11 cellular contexts compared by ENCODE assay signal in the genomic region with DNA sequence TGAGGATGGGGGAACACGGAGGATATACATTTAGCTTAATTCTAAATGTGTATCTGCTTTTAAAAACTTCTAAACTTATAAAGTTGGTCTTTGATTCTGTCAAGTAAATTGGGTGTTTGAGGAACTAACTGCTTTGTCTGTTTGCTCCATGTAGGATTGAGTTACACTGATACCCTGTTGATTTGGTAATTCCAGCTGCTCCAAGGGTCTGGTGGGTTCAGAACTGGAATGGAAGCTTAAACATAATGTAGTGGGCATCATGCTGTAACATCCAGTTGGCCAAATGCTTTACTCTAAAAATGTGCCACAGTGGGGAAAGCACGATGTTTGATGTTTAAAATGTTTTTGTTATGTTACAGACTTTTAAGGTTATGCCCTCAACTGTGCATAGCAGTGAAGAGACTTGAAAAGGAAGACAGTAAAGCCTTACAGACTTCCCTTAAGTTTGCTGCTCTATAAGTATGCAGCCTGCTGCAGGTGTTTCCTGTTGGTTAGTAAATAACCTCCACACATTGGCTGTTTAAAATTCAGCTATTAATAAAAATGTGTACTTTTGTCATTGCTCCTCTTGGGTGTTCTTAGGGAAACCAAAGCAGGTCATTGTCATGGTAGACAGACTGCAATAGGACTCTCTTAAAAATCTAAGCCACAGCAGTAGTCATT. TPM values are rescaled to one million over a fixed set of nuclear protein-coding genes. Genes with fewer than 3 reads are reported as not detected.
A peak's percentile ranks its signal among the peaks of the same experiment; 100 is the strongest.
DNase-seq lines count a peak whose midpoint lies in the region; ATAC-seq, FAIRE-seq and TF ChIP-seq lines count a peak whose summit lies in the region.
"Had no signal": no experiment of that assay in that cellular context is flagged by ENCODE, and none has a peak within 500 bp of the region (broad histone marks: within the 10 kb centered on the region; RNA-seq: fewer than 3 reads in every experiment).

No MANE protein-coding gene starts in this region.

- H3K27ac ChIP-seq in pancreas: no peak overlapping the region
- H3K27ac ChIP-seq: SJSA1 had no signal

- TF ChIP-seq CTCF in pancreas (IDR thresholded peaks at IDR 0.05): no peak

- H3K9me3 ChIP-seq in pancreas: no peaks in the 10 kb centered on the region
- H3K9me3 ChIP-seq: SJSA1 had no signal

- WGBS in pancreas, 2 donors: 83 to 91% methylated on average over 2 of the region's 2 CpGs

- H3K36me3 ChIP-seq in pancreas: peaks cover 0 to 32% (median 4%) of the 10 kb centered on the region in 3 donors

- ATAC-seq in GM19372 (IDR thresholded peaks at IDR 0.05; ENCODE audit: low read depth, unreplicated experiment): peak; percentile 77
- ATAC-seq in HG03039 (IDR thresholded peaks at IDR 0.05; ENCODE audit: unreplicated experiment): peak; percentile 51
- no peak for ATAC-seq in pancreas

- no peak overlapping the region for H3K4me3 ChIP-seq in pancreas
- H3K4me3 ChIP-seq: SJSA1 had no signal

- FAIRE-seq in pancreas (lab: Jason Lieb, UNC): no peak

- intact Hi-C loops in pancreas (cut with DNase I): loop anchor here in 1 of 3 donors (10.0 kb wide), 1 partner anchor 57 kb away; the partner anchor contains the start of gene ARL8B

- peaks cover 0 to 16% (median 3%) of the 10 kb centered on the region in 3 donors for H3K4me1 ChIP-seq in pancreas
- H3K4me1 ChIP-seq: SJSA1 had no signal

- H3K27me3 ChIP-seq in pancreas: no peaks in the 10 kb centered on the region
- H3K27me3 ChIP-seq: SJSA1 had no signal

- peak; percentile 74 for DNase-seq in GF-D8 (lab: John Stamatoyannopoulos, UW)
- DNase-seq in RPMI8226: peak; percentile 78
- no peak for DNase-seq in inferior parietal cortex (ENCODE audit: extremely low spot score)
- no peak for DNase-seq in pancreas
- no peak for DNase-seq in activated T-cell treated with anti-CD3 and anti-CD28 coated beads, Interleukin-2, amount 50 U/mL, for 48 hours
- no peak for DNase-seq in T1000 (lab: John Stamatoyannopoulos, UW)
- DNase-seq: activated naive CD4-positive, alpha-beta T cell treated with Interleukin-2 at 50 U/mL for 16 hours; IMR-90 had no signal

RNA-seq across cellular contexts. Expression of gene EDEM1, which starts 5.9 kb away (rescaled TPM):
- 10 to 100 TPM; 24.4 to 37.9 (median 31.1) TPM for total RNA-seq in pancreas
- polyA plus RNA-seq in pancreas: 1 to 10 TPM; 6.0 to 9.3 TPM

RNA-seq across cellular contexts. Expression of gene ARL8B, which starts 59.5 kb away (rescaled TPM):
- 10 to 100 TPM; 16.9 to 31.9 (median 24.8) TPM for total RNA-seq in pancreas
- 10 to 100 TPM; 14.6 to 25.4 TPM for polyA plus RNA-seq in pancreas

Comparison
In these comparisons a context has a peak if more than half of its experiments do, and no peak if none do; other contexts are left out.
1. DNase-seq: peak in GF-D8 (single experiment) and RPMI8226 (single experiment); none in inferior parietal cortex (single experiment), pancreas (0 of 6), activated T-cell treated with anti-CD3 and anti-CD28 coated beads, Interleukin-2, amount 50 U/mL, for 48 hours (0 of 2) and T1000 (single experiment).
2. ATAC-seq: peak in GM19372 (single experiment) and HG03039 (single experiment); none in pancreas (0 of 4).